Comparison of ENCODE assay signal across 8 cellular contexts in genomic region chr5:91281409-91281808, GRCh38.
DNase-seq lines count a peak whose midpoint lies in the region; ATAC-seq and TF ChIP-seq lines count a peak whose summit lies in the region.

No MANE protein-coding gene starts in this region.

- H3K36me3 ChIP-seq in OCI-LY7 (ENCODE audit: insufficient read depth, low read length), result no peaks in the 10 kb centered on the region
- no peaks in the 10 kb centered on the region for H3K36me3 ChIP-seq in esophagus muscularis mucosa
- H3K36me3 ChIP-seq in rectal smooth muscle tissue (ENCODE audit: control insufficient read depth, insufficient read depth, low read length), result no peaks in the 10 kb centered on the region

- intact Hi-C loops in OCI-LY7 (cut with micrococcal nuclease; ENCODE audit: unreplicated experiment) (no loop called here), esophagus muscularis mucosa (cut with DNase I) (loop anchor here (2.0 to 10.0 kb wide), 3 partner anchors 29 to 177 kb away; no protein-coding TSS in a partner anchor)

- no peaks in the 10 kb centered on the region for H3K79me2 ChIP-seq in OCI-LY7 (ENCODE audit: insufficient read depth, low read depth, low read length)

- peak overlapping the region; percentile 64; the same call in 1 of the 2 replicates for H3K4me2 ChIP-seq in OCI-LY7 (ENCODE audit: low read length)

- H3K9me2 ChIP-seq in OCI-LY7 (ENCODE audit: insufficient read depth, low read length), result no peaks in the 10 kb centered on the region

- no peak for TF ChIP-seq POLR2A in esophagus muscularis mucosa (IDR thresholded peaks at IDR 0.05; ENCODE audit: low read depth)

- CTCF ChIA-PET in OCI-LY7 (lab: Charles Lee; ENCODE audit: unreplicated experiment), result no interaction called here

- H3K27ac ChIP-seq in OCI-LY7 (ENCODE audit: low read depth, low read length, poor library complexity, severe bottlenecking) (no peak overlapping the region), esophagus muscularis mucosa (replicated peaks in 1 of 4) (peak overlapping the region; percentile 89 to 95 (median 92)), rectal smooth muscle tissue (ENCODE audit: low read depth, low read length) (peak overlapping the region; percentile 90)

- H3K27me3 ChIP-seq in esophagus muscularis mucosa (no peaks in the 10 kb centered on the region), rectal smooth muscle tissue (ENCODE audit: control insufficient read depth, insufficient read depth, low read length) (no peaks in the 10 kb centered on the region)

- POLR2A ChIA-PET in OCI-LY7 (lab: Charles Lee), result interaction anchor here (0.7 to 1.3 kb wide), 2 partner anchors 77 to 99 kb away, joined by 3 to 4 read pairs; no protein-coding TSS in a partner anchor

- 51% methylated on average over 5 of the region's 5 CpGs for WGBS in esophagus muscularis mucosa

- H3K9me3 ChIP-seq in OCI-LY7 (ENCODE audit: low read length) (no peaks in the 10 kb centered on the region), esophagus muscularis mucosa (no peaks in the 10 kb centered on the region)

- H3K4me3 ChIP-seq in OCI-LY7 (ENCODE audit: low read depth, low read length, poor library complexity, severe bottlenecking) (no peak overlapping the region), esophagus muscularis mucosa (no peak overlapping the region), rectal smooth muscle tissue (ENCODE audit: low read length) (no peak overlapping the region)

- ATAC-seq in HG03460 (IDR thresholded peaks at IDR 0.05; ENCODE audit: unreplicated experiment) (no peak), HG03175 (IDR thresholded peaks at IDR 0.05; ENCODE audit: unreplicated experiment) (no peak)

- no peak for TF ChIP-seq EP300 in esophagus muscularis mucosa (IDR thresholded peaks at IDR 0.05)

- BruUV-seq in OCI-LY7 (replicated peaks; lab: Mats Ljungman, UMichigan), result no TSS peak

- no peak overlapping the region for H3K9ac ChIP-seq in rectal smooth muscle tissue (ENCODE audit: low read length)

- H2AFZ ChIP-seq in OCI-LY7 (ENCODE audit: low read length), result peak overlapping the region; percentile 78; the same call in 1 of the 2 replicates

- H3K4me1 ChIP-seq in OCI-LY7 (ENCODE audit: insufficient read depth, low read length, poor library complexity, severe bottlenecking) (peaks cover 13% of the 10 kb centered on the region), esophagus muscularis mucosa (peaks cover 3 to 46% (median 36%) of the 10 kb centered on the region in 4 donors), rectal smooth muscle tissue (ENCODE audit: control insufficient read depth, insufficient read depth, low read length) (peaks cover 11% of the 10 kb centered on the region)

- H4K20me1 ChIP-seq in OCI-LY7 (ENCODE audit: insufficient read depth, low read length), result no peaks in the 10 kb centered on the region

- DNase-seq in EL (peak; percentile 69), OCI-LY7 (ENCODE audit: low spot score) (no peak), esophagus muscularis mucosa (ENCODE audit: extremely low spot score) (no peak), NCI-H774 (lab: John Stamatoyannopoulos, UW) (no peak), putamen (ENCODE audit: low spot score) (no peak)

- TF ChIP-seq CTCF in OCI-LY7 (conservative IDR thresholded peaks at IDR 0.05; ENCODE audit: low read length) (no peak), esophagus muscularis mucosa (IDR thresholded peaks at IDR 0.05) (no peak)
